Comparison of ENCODE assay signal across 27 cellular contexts in genomic region chr3:61625429-61625828, GRCh38.
"Had no signal": no experiment of that assay in that cellular context is flagged by ENCODE, and none has a peak within 500 bp of the region (broad histone marks: within the 10 kb centered on the region; RNA-seq: fewer than 3 reads in every experiment).

No MANE protein-coding gene starts in this region.

- H3K27ac Mint-ChIP-seq: natural killer cell; nephron; neural progenitor cell; progenitor cell of endocrine pancreas; stimulated activated effector memory CD8-positive, alpha-beta T cell treated with anti-CD3 and anti-CD28 coated beads, Interleukin-12 subunit alpha, Interleukin-12 subunit beta, amount 100 ng/mL, for 72 hours; stimulated activated naive B cell treated with anti-CD40 and anti-IgM and Interleukin-4, amounts not matched to agents 10 μg/mL and 1 μg/mL and 100 μg/mL, for 72 hours; stimulated activated naive CD8-positive, alpha-beta T cell treated with anti-CD3 and anti-CD28 coated beads, Interleukin-15, Interleukin-2, amounts not matched to agents 100 ng/mL and 50 ng/mL, for 24 hours; type B pancreatic cell had no signal

- H3K27me3 ChIP-seq: neural progenitor cell, ovary, right lobe of liver, sigmoid colon, stomach, thyroid gland, transverse colon, upper lobe of right lung, uterus had no signal

- H3K27ac ChIP-seq: neural progenitor cell, ovary, psoas muscle, right lobe of liver, sigmoid colon, stomach, thoracic aorta, thyroid gland, transverse colon, upper lobe of right lung, uterus had no signal

- H3K4me1 ChIP-seq: uterus had no signal

- DNase-seq: natural killer cell; occipital lobe; ovary; posterior cingulate gyrus; psoas muscle; right cardiac atrium; right lobe of liver; sigmoid colon; small intestine; stimulated activated CD4-positive, alpha-beta T cell treated with anti-CD3 and anti-CD28 coated beads, Interleukin-15, amount 100 ng/mL, for 24 hours; stimulated activated CD4-positive, alpha-beta T cell treated with anti-CD3 and anti-CD28 coated beads, Interleukin-2, amount 100 ng/mL, for 24 hours; stimulated activated CD4-positive, alpha-beta T cell treated with anti-CD3 and anti-CD28 coated beads, Interleukin-2, amount 100 ng/mL, for 48 hours; stimulated activated CD4-positive, alpha-beta T cell treated with anti-CD3 and anti-CD28 coated beads, Interleukin-4, amount 100 ng/mL, for 24 hours; stimulated activated naive B cell treated with anti-CD40 and anti-IgM and Interleukin-4, amounts not matched to agents 10 μg/mL and 1 μg/mL and 100 μg/mL, for 72 hours; stimulated activated naive CD4-positive, alpha-beta T cell treated with Interleukin-2 at 50 U/mL for 16 hours; stomach; thyroid gland; transverse colon; upper lobe of right lung; uterus had no signal

- H3K4me3 Mint-ChIP-seq: natural killer cell; nephron; neural progenitor cell; stimulated activated effector memory CD8-positive, alpha-beta T cell treated with anti-CD3 and anti-CD28 coated beads, Interleukin-12 subunit alpha, Interleukin-12 subunit beta, amount 100 ng/mL, for 72 hours; stimulated activated naive B cell treated with anti-CD40 and anti-IgM and Interleukin-4, amounts not matched to agents 10 μg/mL and 1 μg/mL and 100 μg/mL, for 72 hours; stimulated activated naive CD8-positive, alpha-beta T cell treated with anti-CD3 and anti-CD28 coated beads, Interleukin-15, Interleukin-2, amounts not matched to agents 100 ng/mL and 50 ng/mL, for 24 hours; type B pancreatic cell had no signal

- H3K4me1 Mint-ChIP-seq: natural killer cell; neural progenitor cell; stimulated activated effector memory CD8-positive, alpha-beta T cell treated with anti-CD3 and anti-CD28 coated beads, Interleukin-12 subunit alpha, Interleukin-12 subunit beta, amount 100 ng/mL, for 72 hours; stimulated activated naive B cell treated with anti-CD40 and anti-IgM and Interleukin-4, amounts not matched to agents 10 μg/mL and 1 μg/mL and 100 μg/mL, for 72 hours had no signal

- ATAC-seq: natural killer cell; psoas muscle; right cardiac atrium; right lobe of liver; stimulated activated effector memory CD8-positive, alpha-beta T cell treated with anti-CD3 and anti-CD28 coated beads, Interleukin-12 subunit alpha, Interleukin-12 subunit beta, amount 100 ng/mL, for 72 hours; stimulated activated naive B cell treated with anti-CD40 and anti-IgM and Interleukin-4, amounts not matched to agents 10 μg/mL and 1 μg/mL and 100 μg/mL, for 72 hours; upper lobe of right lung had no signal

- H3K27me3 Mint-ChIP-seq: progenitor cell of endocrine pancreas; stimulated activated naive CD8-positive, alpha-beta T cell treated with anti-CD3 and anti-CD28 coated beads, Interleukin-15, Interleukin-2, amounts not matched to agents 100 ng/mL and 50 ng/mL, for 24 hours; type B pancreatic cell had no signal

- H3K9me3 ChIP-seq: ovary, psoas muscle, right lobe of liver, sigmoid colon, stomach, thoracic aorta, thyroid gland, transverse colon, upper lobe of right lung, uterus had no signal

- H3K36me3 Mint-ChIP-seq: natural killer cell; stimulated activated effector memory CD8-positive, alpha-beta T cell treated with anti-CD3 and anti-CD28 coated beads, Interleukin-12 subunit alpha, Interleukin-12 subunit beta, amount 100 ng/mL, for 72 hours; stimulated activated naive B cell treated with anti-CD40 and anti-IgM and Interleukin-4, amounts not matched to agents 10 μg/mL and 1 μg/mL and 100 μg/mL, for 72 hours had no signal

- H3K36me3 ChIP-seq: neural progenitor cell, ovary, right lobe of liver, sigmoid colon, stomach, thoracic aorta, thyroid gland, transverse colon, upper lobe of right lung, uterus had no signal

- H3K4me3 ChIP-seq: neural progenitor cell, ovary, psoas muscle, right lobe of liver, sigmoid colon, stomach, thoracic aorta, thyroid gland, transverse colon, upper lobe of right lung, uterus had no signal

- H3K9me3 Mint-ChIP-seq: nephron; neural progenitor cell; stimulated activated naive CD8-positive, alpha-beta T cell treated with anti-CD3 and anti-CD28 coated beads, Interleukin-15, Interleukin-2, amounts not matched to agents 100 ng/mL and 50 ng/mL, for 24 hours; type B pancreatic cell had no signal
